ENCODE assay signal across 25 cellular contexts in genomic region chr19:988510-988909, GRCh38. TPM values are rescaled to one million over a fixed set of nuclear protein-coding genes. Genes with fewer than 3 reads are reported as not detected.
"Had no signal": no experiment of that assay in that cellular context is flagged by ENCODE, and none has a peak within 500 bp of the region (broad histone marks: within the 10 kb centered on the region; RNA-seq: fewer than 3 reads in every experiment).

No MANE protein-coding gene starts in this region.

- H3K4me3 ChIP-seq: adrenal gland, breast epithelium, coronary artery, lung, sigmoid colon, stomach, vagina had no signal

- H3K4me3 Mint-ChIP-seq: activated naive CD4-positive, alpha-beta T cell treated with anti-CD3 and anti-CD28 coated beads, Interleukin-2, amount 50 U/mL, for 24 hours; activated T-cell treated with anti-CD3 and anti-CD28 coated beads, Interleukin-2, amount 50 U/mL, for 72 hours; natural killer cell treated with Interleukin-12 subunit alpha and Interleukin-12 subunit beta and Interleukin-15 and Interleukin-18, amount 100 ng/mL, for 72 hours; stimulated activated effector memory CD8-positive, alpha-beta T cell treated with anti-CD3 and anti-CD28 coated beads, Interleukin-12 subunit alpha, Interleukin-12 subunit beta, amount 100 ng/mL, for 72 hours had no signal

- H3K36me3 ChIP-seq: breast epithelium had no signal

- DNase-seq: activated CD4-positive, alpha-beta T cell treated with anti-CD3 and anti-CD28 coated beads for 48 hours; activated CD4-positive, CD25-positive, alpha-beta regulatory T cell; activated gamma-delta T cell; activated T-cell treated with anti-CD3 and anti-CD28 coated beads, Interleukin-2, amount 50 U/mL, for 72 hours; nucleus accumbens; sigmoid colon; stimulated activated CD4-positive, alpha-beta T cell treated with anti-CD3 and anti-CD28 coated beads, Interleukin-4, amount 100 ng/mL, for 24 hours; stomach; T-helper 1 cell; T-helper 9 cell; trophoblast cell had no signal

- H3K9me3 Mint-ChIP-seq: activated naive CD4-positive, alpha-beta T cell treated with anti-CD3 and anti-CD28 coated beads, Interleukin-2, amount 50 U/mL, for 24 hours; activated T-cell treated with anti-CD3 and anti-CD28 coated beads, Interleukin-2, amount 50 U/mL, for 72 hours; natural killer cell treated with Interleukin-12 subunit alpha and Interleukin-12 subunit beta and Interleukin-15 and Interleukin-18, amount 100 ng/mL, for 72 hours; stimulated activated effector memory CD8-positive, alpha-beta T cell treated with anti-CD3 and anti-CD28 coated beads, Interleukin-12 subunit alpha, Interleukin-12 subunit beta, amount 100 ng/mL, for 72 hours had no signal

- H3K27ac ChIP-seq: adrenal gland, breast epithelium, coronary artery, sigmoid colon, stomach, vagina had no signal

- FAIRE-seq: astrocyte, endometrium, frontal cortex, keratinocyte had no signal

- H3K4me1 ChIP-seq: breast epithelium had no signal

- H3K27me3 ChIP-seq: adrenal gland, breast epithelium, sigmoid colon, stomach, vagina had no signal

- H3K36me3 Mint-ChIP-seq: natural killer cell treated with Interleukin-12 subunit alpha and Interleukin-12 subunit beta and Interleukin-15 and Interleukin-18, amount 100 ng/mL, for 72 hours had no signal

- H3K9me3 ChIP-seq: adrenal gland, breast epithelium, sigmoid colon, stomach, vagina had no signal

- ATAC-seq: activated T-cell treated with anti-CD3 and anti-CD28 coated beads, Interleukin-2, amount 50 U/mL, for 72 hours; natural killer cell treated with Interleukin-12 subunit alpha and Interleukin-12 subunit beta and Interleukin-15 and Interleukin-18, amount 100 ng/mL, for 72 hours; stimulated activated effector memory CD8-positive, alpha-beta T cell treated with anti-CD3 and anti-CD28 coated beads, Interleukin-12 subunit alpha, Interleukin-12 subunit beta, amount 100 ng/mL, for 72 hours had no signal

- H3K27ac Mint-ChIP-seq: activated naive CD4-positive, alpha-beta T cell treated with anti-CD3 and anti-CD28 coated beads, Interleukin-2, amount 50 U/mL, for 24 hours; activated T-cell treated with anti-CD3 and anti-CD28 coated beads, Interleukin-2, amount 50 U/mL, for 72 hours; natural killer cell treated with Interleukin-12 subunit alpha and Interleukin-12 subunit beta and Interleukin-15 and Interleukin-18, amount 100 ng/mL, for 72 hours; stimulated activated effector memory CD8-positive, alpha-beta T cell treated with anti-CD3 and anti-CD28 coated beads, Interleukin-12 subunit alpha, Interleukin-12 subunit beta, amount 100 ng/mL, for 72 hours had no signal

- H3K27me3 Mint-ChIP-seq: activated naive CD4-positive, alpha-beta T cell treated with anti-CD3 and anti-CD28 coated beads, Interleukin-2, amount 50 U/mL, for 24 hours; natural killer cell treated with Interleukin-12 subunit alpha and Interleukin-12 subunit beta and Interleukin-15 and Interleukin-18, amount 100 ng/mL, for 72 hours had no signal

RNA-seq across cellular contexts. Expression of gene GRIN3B, which starts 11.7 kb away (rescaled TPM):
- total RNA-seq: natural killer cell treated with Interleukin-12 subunit alpha and Interleukin-12 subunit beta and Interleukin-15 and Interleukin-18, amount 100 ng/mL, for 72 hours; stomach; vagina had no signal

RNA-seq across cellular contexts. Expression of gene RNU6-2, which starts 32.8 kb away (rescaled TPM):
- total RNA-seq: activated T-cell treated with anti-CD3 and anti-CD28 coated beads, Interleukin-2, amount 50 U/mL, for 72 hours; adrenal gland; astrocyte; breast epithelium; frontal cortex; lung; natural killer cell treated with Interleukin-12 subunit alpha and Interleukin-12 subunit beta and Interleukin-15 and Interleukin-18, amount 100 ng/mL, for 72 hours; sigmoid colon; stomach; temporal lobe; vagina had no signal
- polyA plus RNA-seq: adrenal gland, esophagus, keratinocyte, lung, sigmoid colon, stomach had no signal
